23 cellular contexts compared by ENCODE assay signal in genomic region chr4:5774416-5775056, GRCh38.
DNase-seq lines count a peak whose midpoint lies in the region; ATAC-seq and TF ChIP-seq lines count a peak whose summit lies in the region.
"Had no signal": no experiment of that assay in that cellular context is flagged by ENCODE, and none has a peak within 500 bp of the region (broad histone marks: within the 10 kb centered on the region; RNA-seq: fewer than 3 reads in every experiment).

No MANE protein-coding gene starts in this region.

- H3K4me1 Mint-ChIP-seq in CD14-positive monocyte = no peaks in the 10 kb centered on the region
- no peaks in the 10 kb centered on the region for H3K4me1 Mint-ChIP-seq in activated T-cell treated with anti-CD3 and anti-CD28 coated beads, Interleukin-2, amount 50 U/mL, for 72 hours (ENCODE audit: low read depth)
- H3K4me1 Mint-ChIP-seq: activated B cell treated with CpG ODN at 0.5 μM for 24 hours had no signal

- 70 to 74% methylated on average over 2 of the region's 2 CpGs for WGBS in sigmoid colon, 2 donors

- peaks cover 21% of the 10 kb centered on the region for H3K4me1 ChIP-seq in foreskin keratinocyte
- H3K4me1 ChIP-seq in sigmoid colon = no peaks in the 10 kb centered on the region
- H3K4me1 ChIP-seq: adrenal gland, BLaER1 had no signal

- peak overlapping the region; percentile 49 for H3K27ac ChIP-seq in foreskin keratinocyte
- H3K27ac ChIP-seq in sigmoid colon = no peak overlapping the region
- H3K27ac ChIP-seq: adrenal gland, BLaER1, cardiac muscle cell had no signal

- no peak overlapping the region for H3K4me3 ChIP-seq in sigmoid colon
- H3K4me3 ChIP-seq: adrenal gland, BLaER1, cardiac muscle cell, skin epidermis had no signal

- ATAC-seq in foreskin keratinocyte (no peak), GM21737 (IDR thresholded peaks at IDR 0.05; ENCODE audit: unreplicated experiment) (no peak)
- no peak for ATAC-seq in activated T-cell treated with anti-CD3 and anti-CD28 coated beads, Interleukin-2, amount 50 U/mL, for 72 hours (replicated peaks in 1 of 2)

- no peak for TF ChIP-seq POLR2A in sigmoid colon (IDR thresholded peaks at IDR 0.05)

- H3K36me3 Mint-ChIP-seq in CD14-positive monocyte = no peaks in the 10 kb centered on the region
- H3K36me3 Mint-ChIP-seq in activated T-cell treated with anti-CD3 and anti-CD28 coated beads, Interleukin-2, amount 50 U/mL, for 72 hours (ENCODE audit: insufficient read depth in 2 of 2) = peaks cover 5 to 6% of the 10 kb centered on the region in 2 donors

- TF ChIP-seq EP300 in sigmoid colon (IDR thresholded peaks at IDR 0.05) = no peak

- TF ChIP-seq CTCF in CD14-positive monocyte (IDR thresholded peaks at IDR 0.05) = no peak
- TF ChIP-seq CTCF in foreskin keratinocyte (conservative IDR thresholded peaks at IDR 0.05) = no peak
- no peak for TF ChIP-seq CTCF in sigmoid colon (IDR thresholded peaks at IDR 0.05)

- H3K9me3 ChIP-seq in sigmoid colon = peaks cover 0 to 2% (median 0%) of the 10 kb centered on the region in 4 donors

- H3K27ac Mint-ChIP-seq in CD14-positive monocyte = no peak overlapping the region
- no peak overlapping the region for H3K27ac Mint-ChIP-seq in activated T-cell treated with anti-CD3 and anti-CD28 coated beads, Interleukin-2, amount 50 U/mL, for 72 hours
- H3K27ac Mint-ChIP-seq: activated B cell treated with CpG ODN at 0.5 μM for 24 hours; activated CD4-positive, alpha-beta memory T cell treated with anti-CD3 and anti-CD28 coated beads for 36 hours had no signal

- H3K36me3 ChIP-seq in sigmoid colon = peaks cover 0 to 12% (median 7%) of the 10 kb centered on the region in 4 donors
- H3K36me3 ChIP-seq: adrenal gland, cardiac muscle cell had no signal

- peaks cover 0 to 2% (median 0%) of the 10 kb centered on the region in 3 donors for H3K27me3 Mint-ChIP-seq in CD14-positive monocyte (ENCODE audit: low read depth in 3 of 3)
- peaks cover 6% of the 10 kb centered on the region for H3K27me3 Mint-ChIP-seq in activated T-cell treated with anti-CD3 and anti-CD28 coated beads, Interleukin-2, amount 50 U/mL, for 72 hours (ENCODE audit: low read depth)
- H3K27me3 Mint-ChIP-seq: activated B cell treated with CpG ODN at 0.5 μM for 24 hours; activated CD4-positive, alpha-beta memory T cell treated with anti-CD3 and anti-CD28 coated beads for 36 hours had no signal

- peak; percentile 19 for DNase-seq in CD14-positive monocyte (ENCODE audit: low spot score)
- DNase-seq in NCI-H82 treated with DMSO at 0.1 percent for 48 hours (lab: John Stamatoyannopoulos, UW; ENCODE audit: unreplicated experiment) = peak; percentile 55
- no peak for DNase-seq in foreskin keratinocyte
- peak; percentile 4 for DNase-seq in sigmoid colon
- DNase-seq in NK-92 treated with Interleukin-12 subunit alpha and Interleukin-12 subunit beta, amount 100 ng/mL, for 24 hours (lab: John Stamatoyannopoulos, UW) = no peak
- no peak for DNase-seq in activated T-cell treated with anti-CD3 and anti-CD28 coated beads, Interleukin-2, amount 50 U/mL, for 72 hours
- DNase-seq: activated B cell treated with CpG ODN at 0.5 μM for 24 hours; activated CD4-positive, alpha-beta memory T cell treated with anti-CD3 and anti-CD28 coated beads for 36 hours; COR-L47; dermis blood vessel endothelial cell; NCI-H1092; NCI-H2029; NCI-H345; NCI-H774; OCI-M1; SHP77; stimulated activated CD4-positive, alpha-beta T cell treated with anti-CD3 and anti-CD28 coated beads, Interleukin-1b, Interleukin-23, amount 100 ng/mL, for 48 hours; T1000 had no signal

- intact Hi-C loops in CD14-positive monocyte (cut with micrococcal nuclease) = no loop called here
- intact Hi-C loops in sigmoid colon (cut with DNase I) = no loop called here

- H3K27me3 ChIP-seq in foreskin keratinocyte (no peaks in the 10 kb centered on the region), sigmoid colon (no peaks in the 10 kb centered on the region)
- H3K27me3 ChIP-seq: adrenal gland, BLaER1, cardiac muscle cell had no signal

- no peak overlapping the region for H3K4me3 Mint-ChIP-seq in CD14-positive monocyte
- no peak overlapping the region for H3K4me3 Mint-ChIP-seq in activated T-cell treated with anti-CD3 and anti-CD28 coated beads, Interleukin-2, amount 50 U/mL, for 72 hours
- H3K4me3 Mint-ChIP-seq: activated B cell treated with CpG ODN at 0.5 μM for 24 hours; activated CD4-positive, alpha-beta memory T cell treated with anti-CD3 and anti-CD28 coated beads for 36 hours had no signal

- H3K9me3 Mint-ChIP-seq in CD14-positive monocyte = peaks cover 3 to 28% (median 14%) of the 10 kb centered on the region in 7 donors
- peaks cover 3 to 4% of the 10 kb centered on the region in 2 donors for H3K9me3 Mint-ChIP-seq in activated T-cell treated with anti-CD3 and anti-CD28 coated beads, Interleukin-2, amount 50 U/mL, for 72 hours

Comparison
In these comparisons a context has a peak if more than half of its experiments do, and no peak if none do; other contexts are left out.
1. DNase-seq: peak in CD14-positive monocyte (single experiment), NCI-H82 treated with DMSO at 0.1 percent for 48 hours (single experiment) and sigmoid colon (single experiment); none in foreskin keratinocyte (0 of 2), NK-92 treated with Interleukin-12 subunit alpha and Interleukin-12 subunit beta, amount 100 ng/mL, for 24 hours (single experiment) and activated T-cell treated with anti-CD3 and anti-CD28 coated beads, Interleukin-2, amount 50 U/mL, for 72 hours (0 of 2).